18 cellular contexts compared by ENCODE assay signal in the genomic region with DNA sequence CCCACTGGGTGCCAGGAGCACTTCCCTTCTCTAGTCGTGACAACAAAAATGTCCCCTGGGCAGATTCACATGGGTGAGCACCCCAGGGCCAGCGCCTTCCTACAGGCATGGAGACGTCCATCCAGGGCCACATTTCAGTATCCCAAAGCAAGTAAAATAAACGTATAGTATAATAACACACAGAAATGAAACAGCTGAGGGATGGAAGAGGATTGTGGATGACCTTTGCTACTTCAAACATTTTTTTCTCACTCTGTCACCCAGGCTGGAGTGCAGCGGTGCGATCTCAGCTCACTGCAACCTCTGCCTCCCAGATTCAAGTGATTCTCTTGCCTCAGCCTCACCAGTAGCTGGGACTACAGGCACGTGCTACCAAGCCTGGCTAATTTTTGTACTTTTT. TPM values are rescaled to one million over a fixed set of nuclear protein-coding genes. Genes with fewer than 3 reads are reported as not detected.
DNase-seq lines count a peak whose midpoint lies in the region; ATAC-seq, FAIRE-seq and TF ChIP-seq lines count a peak whose summit lies in the region.
"Had no signal": no experiment of that assay in that cellular context is flagged by ENCODE, and none has a peak within 500 bp of the region (broad histone marks: within the 10 kb centered on the region; RNA-seq: fewer than 3 reads in every experiment).

No MANE protein-coding gene starts in this region.

- no peak overlapping the region for H3K27ac Mint-ChIP-seq in astrocyte (ENCODE audit: unreplicated experiment)
- no peak overlapping the region for H3K27ac Mint-ChIP-seq in activated T-helper 1 cell treated with anti-CD3 and anti-CD28 coated beads, Interleukin-12 subunit alpha, Interleukin-12 subunit beta, Interleukin-2, Interleukin-4 antibody, amounts not matched to agents 30 ng/mL and 10 ng/mL and 1 ng/mL, durations not matched to agents 14 hours and 24 hours and 36 hours
- H3K27ac Mint-ChIP-seq: CD8-positive, alpha-beta T cell had no signal

- no peak overlapping the region for H3K4me2 ChIP-seq in HepG2 (ENCODE audit: low read depth, low read length)
- H3K4me2 ChIP-seq in astrocyte (ENCODE audit: low read length) = no peak overlapping the region
- H3K4me2 ChIP-seq: BLaER1 had no signal

- no peak overlapping the region for H2AFZ ChIP-seq in HepG2 (ENCODE audit: low read length)
- H2AFZ ChIP-seq in astrocyte (ENCODE audit: low read depth, low read length) = no peak overlapping the region

- H3K9me3 ChIP-seq in HepG2 (ENCODE audit: low read length) (no peaks in the 10 kb centered on the region), right lobe of liver (no peaks in the 10 kb centered on the region), astrocyte (ENCODE audit: insufficient read depth, low read depth, low read length) (no peaks in the 10 kb centered on the region)

- peaks cover 2% of the 10 kb centered on the region for H3K4me1 Mint-ChIP-seq in astrocyte (ENCODE audit: low read depth, unreplicated experiment)
- peaks cover 5% of the 10 kb centered on the region for H3K4me1 Mint-ChIP-seq in activated T-helper 1 cell treated with anti-CD3 and anti-CD28 coated beads, Interleukin-12 subunit alpha, Interleukin-12 subunit beta, Interleukin-2, Interleukin-4 antibody, amounts not matched to agents 30 ng/mL and 10 ng/mL and 1 ng/mL, durations not matched to agents 14 hours and 24 hours and 36 hours (ENCODE audit: low read depth)

- WGBS in HepG2 (ENCODE audit: low lambda C conversion rate) = 9% methylated on average over 7 of the region's 7 CpGs
- WGBS in right lobe of liver (ENCODE audit: insufficient coverage, low coverage, low lambda C conversion rate, missing lambda C conversion rate) = 49% methylated on average over 5 of the region's 7 CpGs

- intact Hi-C loops in HepG2 (cut with micrococcal nuclease; ENCODE audit: unreplicated experiment) = no loop called here
- intact Hi-C loops in right lobe of liver (cut with DNase I) = no loop called here
- intact Hi-C loops in activated T-helper 1 cell treated with anti-CD3 and anti-CD28 coated beads, Interleukin-12 subunit alpha, Interleukin-12 subunit beta, Interleukin-2, Interleukin-4 antibody, amounts not matched to agents 30 ng/mL and 10 ng/mL and 1 ng/mL, durations not matched to agents 14 hours and 24 hours and 36 hours (cut with micrococcal nuclease) = no loop called here

- TF ChIP-seq POLR2A in HepG2 (IDR thresholded peaks at IDR 0.05; ENCODE audit: insufficient read depth in 1 of 2, low read depth in 2 of 2, low read length in 2 of 2) (no peak), right lobe of liver (IDR thresholded peaks at IDR 0.05) (no peak)

- H3K27ac ChIP-seq in HepG2 (ENCODE audit: extremely low read length, insufficient read depth, low read length) (no peak overlapping the region), right lobe of liver (no peak overlapping the region), astrocyte (ENCODE audit: low read depth, low read length) (no peak overlapping the region)
- H3K27ac ChIP-seq: BLaER1 had no signal

- no peaks in the 10 kb centered on the region for H3K79me2 ChIP-seq in HepG2 (ENCODE audit: insufficient read depth, low read length)
- H3K79me2 ChIP-seq in astrocyte (ENCODE audit: insufficient read depth, low read length) = no peaks in the 10 kb centered on the region

- H3K36me3 ChIP-seq in HepG2 (replicated peaks in 1 of 2; ENCODE audit: control insufficient read depth in 1 of 2, insufficient read depth in 2 of 2, low read length in 2 of 2) (no peaks in the 10 kb centered on the region), right lobe of liver (no peaks in the 10 kb centered on the region), astrocyte (ENCODE audit: insufficient read depth, low read length) (no peaks in the 10 kb centered on the region)

- no peaks in the 10 kb centered on the region for H4K20me1 ChIP-seq in HepG2 (ENCODE audit: insufficient read depth, low read length)
- H4K20me1 ChIP-seq in astrocyte (ENCODE audit: insufficient read depth, low read length) = no peaks in the 10 kb centered on the region
- H4K20me1 ChIP-seq: BLaER1 had no signal

- ATAC-seq in HepG2 = peak; percentile 52
- no peak for ATAC-seq in right lobe of liver
- no peak for ATAC-seq in HG03097 (IDR thresholded peaks at IDR 0.05; ENCODE audit: low FRiP score, unreplicated experiment)
- ATAC-seq: CD8-positive, alpha-beta T cell; Right ventricle myocardium inferior had no signal

- TF ChIP-seq CTCF in HepG2 (CRISPR knock-in tag; IDR thresholded peaks at IDR 0.05) (no peak), right lobe of liver (IDR thresholded peaks at IDR 0.05) (no peak), astrocyte (IDR thresholded peaks at IDR 0.05; ENCODE audit: insufficient read depth, low read depth, low read length) (no peak)

- TF ChIP-seq EP300 in HepG2 (IDR thresholded peaks at IDR 0.05; ENCODE audit: low read depth in 2 of 2, low read length in 2 of 2) (no peak), HepG2 (CRISPR knock-in tag; IDR thresholded peaks at IDR 0.05; ENCODE audit: borderline replicate concordance) (no peak)

- peaks cover 3% of the 10 kb centered on the region in 2 experiments; a peak in 2 of 5 replicates for H3K27me3 ChIP-seq in HepG2 (ENCODE audit: control insufficient read depth in 1 of 2, insufficient read depth in 2 of 2, low read length in 2 of 2)
- H3K27me3 ChIP-seq in right lobe of liver = no peaks in the 10 kb centered on the region
- no peaks in the 10 kb centered on the region for H3K27me3 ChIP-seq in astrocyte (ENCODE audit: insufficient read depth, low read length)
- H3K27me3 ChIP-seq: BLaER1 had no signal

- CTCF ChIA-PET in HepG2 (lab: Yijun Ruan, JAX; ENCODE audit: low intra/inter-chr PET ratio, low total read pairs) = no interaction called here

- POLR2A ChIA-PET in HepG2 (lab: Yijun Ruan, JAX) = no interaction called here

- H3K9me3 Mint-ChIP-seq in astrocyte (ENCODE audit: unreplicated experiment) = peaks cover 12% of the 10 kb centered on the region
- no peaks in the 10 kb centered on the region for H3K9me3 Mint-ChIP-seq in activated T-helper 1 cell treated with anti-CD3 and anti-CD28 coated beads, Interleukin-12 subunit alpha, Interleukin-12 subunit beta, Interleukin-2, Interleukin-4 antibody, amounts not matched to agents 30 ng/mL and 10 ng/mL and 1 ng/mL, durations not matched to agents 14 hours and 24 hours and 36 hours
- H3K9me3 Mint-ChIP-seq: CD8-positive, alpha-beta T cell had no signal

- in situ Hi-C loops in HepG2 (cut with HindIII; ENCODE audit: extremely low pct_ligation_motif_present, low pct_unique_long_range_greater_than_20kb) = loop anchor here (25.0 kb wide), 1 partner anchor 996 kb away; the partner anchor contains the start of gene ZNF737

- no TSS peak for BruUV-seq in HepG2 (replicated peaks; lab: Mats Ljungman, UMichigan)

- no peak overlapping the region for H3K9ac ChIP-seq in HepG2 (ENCODE audit: insufficient read depth, low read depth, low read length)
- H3K9ac ChIP-seq in astrocyte (ENCODE audit: low read length) = no peak overlapping the region
- H3K9ac ChIP-seq: BLaER1 had no signal

- FAIRE-seq in HepG2 (lab: Jason Lieb, UNC) (no peak), astrocyte (lab: Jason Lieb, UNC) (no peak)
- FAIRE-seq: GM12892 had no signal

- peaks cover 15% of the 10 kb centered on the region for H3K27me3 Mint-ChIP-seq in astrocyte (ENCODE audit: low read depth, unreplicated experiment)
- H3K27me3 Mint-ChIP-seq in activated T-helper 1 cell treated with anti-CD3 and anti-CD28 coated beads, Interleukin-12 subunit alpha, Interleukin-12 subunit beta, Interleukin-2, Interleukin-4 antibody, amounts not matched to agents 30 ng/mL and 10 ng/mL and 1 ng/mL, durations not matched to agents 14 hours and 24 hours and 36 hours (ENCODE audit: insufficient read depth) = no peaks in the 10 kb centered on the region

- DNase-seq in HepG2 (ENCODE audit: low spot score) (no peak), right lobe of liver (no peak), astrocyte (ENCODE audit: low read depth) (peak; percentile 24), kidney glomerular epithelial cell (lab: John Stamatoyannopoulos, UW) (peak; percentile 33), LoVo (ENCODE audit: low spot score) (no peak), NOMO-1 treated with dmso at 0.1 percent for 144 hours (lab: John Stamatoyannopoulos, UW; ENCODE audit: unreplicated experiment) (no peak)
- DNase-seq in activated T-helper 1 cell treated with anti-CD3 and anti-CD28 coated beads, Interleukin-12 subunit alpha, Interleukin-12 subunit beta, Interleukin-2, Interleukin-4 antibody, amounts not matched to agents 30 ng/mL and 10 ng/mL and 1 ng/mL, durations not matched to agents 14 hours and 24 hours and 36 hours (ENCODE audit: low spot score) = no peak
- DNase-seq: CD8-positive, alpha-beta T cell; DND-41; GOT3; NCI-H1436 treated with DMSO at 0.1 percent for 48 hours; NCI-H2081; NCI-H510A treated with DMSO at 0.1 percent for 48 hours had no signal

- H3K4me3 Mint-ChIP-seq in astrocyte (ENCODE audit: unreplicated experiment) = no peak overlapping the region
- H3K4me3 Mint-ChIP-seq in activated T-helper 1 cell treated with anti-CD3 and anti-CD28 coated beads, Interleukin-12 subunit alpha, Interleukin-12 subunit beta, Interleukin-2, Interleukin-4 antibody, amounts not matched to agents 30 ng/mL and 10 ng/mL and 1 ng/mL, durations not matched to agents 14 hours and 24 hours and 36 hours = no peak overlapping the region
- H3K4me3 Mint-ChIP-seq: CD8-positive, alpha-beta T cell had no signal

- H3K36me3 Mint-ChIP-seq in astrocyte (ENCODE audit: low read depth, unreplicated experiment) = peaks cover 15% of the 10 kb centered on the region
- H3K36me3 Mint-ChIP-seq in activated T-helper 1 cell treated with anti-CD3 and anti-CD28 coated beads, Interleukin-12 subunit alpha, Interleukin-12 subunit beta, Interleukin-2, Interleukin-4 antibody, amounts not matched to agents 30 ng/mL and 10 ng/mL and 1 ng/mL, durations not matched to agents 14 hours and 24 hours and 36 hours (ENCODE audit: low read depth) = peaks cover 66% of the 10 kb centered on the region

- H3K4me1 ChIP-seq in HepG2 (ENCODE audit: insufficient read depth, low read length) = peaks cover 24% of the 10 kb centered on the region
- no peaks in the 10 kb centered on the region for H3K4me1 ChIP-seq in right lobe of liver
- H3K4me1 ChIP-seq in astrocyte (ENCODE audit: insufficient read depth, low read length) = peaks cover 4% of the 10 kb centered on the region

- H3K4me3 ChIP-seq in HepG2 (replicated peaks in 1 of 3; ENCODE audit: insufficient read depth in 1 of 3, low read depth in 2 of 3, low read length in 3 of 3) = no peak overlapping the region
- no peak overlapping the region for H3K4me3 ChIP-seq in right lobe of liver
- no peak overlapping the region for H3K4me3 ChIP-seq in astrocyte (ENCODE audit: insufficient read depth, low read depth, low read length)
- H3K4me3 ChIP-seq: BLaER1 had no signal

- no peak for TF ChIP-seq RAD21 in HepG2 (CRISPR knock-in tag; IDR thresholded peaks at IDR 0.05)

RNA-seq across cellular contexts. Expression of gene CILP2, which starts 28.2 kb away (rescaled TPM):
- total RNA-seq in HepG2 (2016; rRNA removed; fragmentation: Illumina TruSeq; extraction: Trizol) (0.09 TPM in 1 of 2 replicates, not detected in the other), right lobe of liver (under 1 TPM in 4 of 6 experiments, not detected in 2; 0.05 to 0.33 (median 0.19) TPM), astrocyte (3.9 and 6.0 TPM in 2 replicates)
- total RNA-seq in HepG2 (2016; cell fraction: cytosol; rRNA removed; fragmentation: Illumina TruSeq; extraction: Trizol; ENCODE audit: low read depth) = not detected in 2 replicates
- total RNA-seq in HepG2 (2016; cell fraction: insoluble cytoplasmic fraction; rRNA removed; fragmentation: Illumina TruSeq; extraction: Trizol) = 0.15 TPM in 1 of 2 replicates, not detected in the other
- total RNA-seq in HepG2 (2016; cell fraction: membrane; rRNA removed; fragmentation: Illumina TruSeq; extraction: Trizol) = not detected in 2 replicates
- 0.16 and 0.19 TPM in 2 replicates for total RNA-seq in HepG2 (2016; cell fraction: nucleus; rRNA removed; fragmentation: Illumina TruSeq; extraction: Trizol)
- 0.18 and 0.37 TPM in 2 replicates for polyA plus RNA-seq in HepG2 (2011; rRNA removed)
- 0.16 and 0.19 TPM in 2 replicates for polyA plus RNA-seq in HepG2 (2011; cell fraction: cytosol; rRNA removed)
- 0.66 and 0.74 TPM in 2 replicates for polyA plus RNA-seq in HepG2 (2011; cell fraction: nucleus; rRNA removed)
- polyA plus RNA-seq in HepG2 (2012) = 0.31 and 0.51 TPM in 2 replicates
- not detected in 2 replicates for polyA plus RNA-seq in HepG2 (2016; cell fraction: cytosol; fragmentation: Illumina TruSeq; extraction: Trizol; ENCODE audit: low read depth)
- polyA plus RNA-seq in HepG2 (2016; cell fraction: insoluble cytoplasmic fraction; fragmentation: Illumina TruSeq; extraction: Trizol; ENCODE audit: low read depth) = 0.05 and 0.12 TPM in 2 replicates
- polyA plus RNA-seq in HepG2 (2016; cell fraction: membrane; fragmentation: Illumina TruSeq; extraction: Trizol; ENCODE audit: low read depth) = not detected in 2 replicates
- 0.35 and 0.44 TPM in 2 replicates for polyA plus RNA-seq in HepG2 (2016; cell fraction: nucleus; fragmentation: Illumina TruSeq; extraction: Trizol; ENCODE audit: insufficient read depth, low read depth)
- 0.20 and 0.30 TPM in 2 replicates for polyA minus RNA-seq in HepG2 (2011; rRNA and poly(A)+ RNA removed; ENCODE audit: low replicate concordance)
- 0.26 and 0.30 TPM in 2 replicates for polyA minus RNA-seq in HepG2 (2011; cell fraction: cytosol; rRNA and poly(A)+ RNA removed)
- 0.26 and 0.37 TPM in 2 replicates for polyA minus RNA-seq in HepG2 (2011; cell fraction: nucleus; rRNA and poly(A)+ RNA removed)
- 0.26 and 0.29 TPM in 2 replicates for total RNA-seq in activated T-helper 1 cell treated with anti-CD3 and anti-CD28 coated beads, Interleukin-12 subunit alpha, Interleukin-12 subunit beta, Interleukin-2, Interleukin-4 antibody, amounts not matched to agents 30 ng/mL and 10 ng/mL and 1 ng/mL, durations not matched to agents 14 hours and 24 hours and 36 hours
- total RNA-seq: HT1080 had no signal

RNA-seq across cellular contexts. Expression of gene YJEFN3, which starts 37.6 kb away (rescaled TPM):
- total RNA-seq in HepG2 (2016; rRNA removed; fragmentation: Illumina TruSeq; extraction: Trizol) (0.32 and 0.89 TPM in 2 replicates), right lobe of liver (1 to 10 TPM in 4 of 6 experiments, under 1 TPM in 2; 0.31 to 4.2 (median 1.8) TPM), astrocyte (8.1 and 9.8 TPM in 2 replicates)
- total RNA-seq in HepG2 (2016; cell fraction: cytosol; rRNA removed; fragmentation: Illumina TruSeq; extraction: Trizol; ENCODE audit: low read depth) = 0.30 and 0.44 TPM in 2 replicates
- total RNA-seq in HepG2 (2016; cell fraction: insoluble cytoplasmic fraction; rRNA removed; fragmentation: Illumina TruSeq; extraction: Trizol) = 0.19 and 0.69 TPM in 2 replicates
- total RNA-seq in HepG2 (2016; cell fraction: membrane; rRNA removed; fragmentation: Illumina TruSeq; extraction: Trizol) = 0.28 and 0.41 TPM in 2 replicates
- 1.1 and 1.4 TPM in 2 replicates for total RNA-seq in HepG2 (2016; cell fraction: nucleus; rRNA removed; fragmentation: Illumina TruSeq; extraction: Trizol)
- 4.0 TPM in 2 replicates for polyA plus RNA-seq in HepG2 (2011; rRNA removed)
- polyA plus RNA-seq in HepG2 (2011; cell fraction: cytosol; rRNA removed) = 0.47 and 1.4 TPM in 2 replicates
- 61.3 and 67.2 TPM in 2 replicates for polyA plus RNA-seq in HepG2 (2011; cell fraction: nucleus; rRNA removed)
- 5.6 and 8.4 TPM in 2 replicates for polyA plus RNA-seq in HepG2 (2012)
- 0.37 TPM in 1 of 2 replicates, not detected in the other for polyA plus RNA-seq in HepG2 (2016; cell fraction: cytosol; fragmentation: Illumina TruSeq; extraction: Trizol; ENCODE audit: low read depth)
- polyA plus RNA-seq in HepG2 (2016; cell fraction: insoluble cytoplasmic fraction; fragmentation: Illumina TruSeq; extraction: Trizol; ENCODE audit: low read depth) = 0.09 TPM in 1 of 2 replicates, not detected in the other
- not detected in 2 replicates for polyA plus RNA-seq in HepG2 (2016; cell fraction: membrane; fragmentation: Illumina TruSeq; extraction: Trizol; ENCODE audit: low read depth)
- 9.8 and 10.6 TPM in 2 replicates for polyA plus RNA-seq in HepG2 (2016; cell fraction: nucleus; fragmentation: Illumina TruSeq; extraction: Trizol; ENCODE audit: insufficient read depth, low read depth)
- polyA minus RNA-seq in HepG2 (2011; rRNA and poly(A)+ RNA removed; ENCODE audit: low replicate concordance) = 0.86 and 2.2 TPM in 2 replicates
- 0.49 TPM in 1 of 2 replicates, not detected in the other for polyA minus RNA-seq in HepG2 (2011; cell fraction: cytosol; rRNA and poly(A)+ RNA removed)
- 5.0 and 5.3 TPM in 2 replicates for polyA minus RNA-seq in HepG2 (2011; cell fraction: nucleus; rRNA and poly(A)+ RNA removed)
- total RNA-seq in activated T-helper 1 cell treated with anti-CD3 and anti-CD28 coated beads, Interleukin-12 subunit alpha, Interleukin-12 subunit beta, Interleukin-2, Interleukin-4 antibody, amounts not matched to agents 30 ng/mL and 10 ng/mL and 1 ng/mL, durations not matched to agents 14 hours and 24 hours and 36 hours = 13.6 and 15.0 TPM in 2 replicates

RNA-seq across cellular contexts. Expression of gene NDUFA13, which starts 50.3 kb away (rescaled TPM):
- total RNA-seq in HepG2 (2016; rRNA removed; fragmentation: Illumina TruSeq; extraction: Trizol) (278 and 337 TPM in 2 replicates), right lobe of liver (100 to 1,000 TPM in 4 of 6 experiments, 10 to 100 TPM in 2; 20.8 to 202 (median 154) TPM), astrocyte (311 and 347 TPM in 2 replicates)
- total RNA-seq in HepG2 (2016; cell fraction: cytosol; rRNA removed; fragmentation: Illumina TruSeq; extraction: Trizol; ENCODE audit: low read depth) = 98.4 and 99.8 TPM in 2 replicates
- total RNA-seq in HepG2 (2016; cell fraction: insoluble cytoplasmic fraction; rRNA removed; fragmentation: Illumina TruSeq; extraction: Trizol) = 323 and 362 TPM in 2 replicates
- total RNA-seq in HepG2 (2016; cell fraction: membrane; rRNA removed; fragmentation: Illumina TruSeq; extraction: Trizol) = 84.6 and 89.0 TPM in 2 replicates
- 193 and 208 TPM in 2 replicates for total RNA-seq in HepG2 (2016; cell fraction: nucleus; rRNA removed; fragmentation: Illumina TruSeq; extraction: Trizol)
- 366 and 368 TPM in 2 replicates for polyA plus RNA-seq in HepG2 (2011; rRNA removed)
- polyA plus RNA-seq in HepG2 (2011; cell fraction: cytosol; rRNA removed) = 715 and 846 TPM in 2 replicates
- polyA plus RNA-seq in HepG2 (2011; cell fraction: nucleus; rRNA removed) = 199 and 226 TPM in 2 replicates
- 207 and 262 TPM in 2 replicates for polyA plus RNA-seq in HepG2 (2012)
- polyA plus RNA-seq in HepG2 (2016; cell fraction: cytosol; fragmentation: Illumina TruSeq; extraction: Trizol; ENCODE audit: low read depth) = 72.4 and 85.3 TPM in 2 replicates
- polyA plus RNA-seq in HepG2 (2016; cell fraction: insoluble cytoplasmic fraction; fragmentation: Illumina TruSeq; extraction: Trizol; ENCODE audit: low read depth) = 186 TPM in 2 replicates
- 52.4 and 56.3 TPM in 2 replicates for polyA plus RNA-seq in HepG2 (2016; cell fraction: membrane; fragmentation: Illumina TruSeq; extraction: Trizol; ENCODE audit: low read depth)
- 235 and 237 TPM in 2 replicates for polyA plus RNA-seq in HepG2 (2016; cell fraction: nucleus; fragmentation: Illumina TruSeq; extraction: Trizol; ENCODE audit: insufficient read depth, low read depth)
- polyA minus RNA-seq in HepG2 (2011; rRNA and poly(A)+ RNA removed; ENCODE audit: low replicate concordance) = 73.2 and 83.5 TPM in 2 replicates
- 58.6 and 70.0 TPM in 2 replicates for polyA minus RNA-seq in HepG2 (2011; cell fraction: cytosol; rRNA and poly(A)+ RNA removed)
- polyA minus RNA-seq in HepG2 (2011; cell fraction: nucleus; rRNA and poly(A)+ RNA removed) = 42.1 and 44.4 TPM in 2 replicates
- 408 and 410 TPM in 2 replicates for total RNA-seq in activated T-helper 1 cell treated with anti-CD3 and anti-CD28 coated beads, Interleukin-12 subunit alpha, Interleukin-12 subunit beta, Interleukin-2, Interleukin-4 antibody, amounts not matched to agents 30 ng/mL and 10 ng/mL and 1 ng/mL, durations not matched to agents 14 hours and 24 hours and 36 hours

RNA-seq across cellular contexts. Expression of gene TSSK6, which starts 51.0 kb away (rescaled TPM):
- total RNA-seq in HepG2 (2016; rRNA removed; fragmentation: Illumina TruSeq; extraction: Trizol) (0.71 and 0.86 TPM in 2 replicates), right lobe of liver (1 to 10 TPM in 4 of 6 experiments, under 1 TPM in 2; 0.53 to 2.9 (median 1.1) TPM), astrocyte (1.8 TPM in 2 replicates)
- total RNA-seq in HepG2 (2016; cell fraction: cytosol; rRNA removed; fragmentation: Illumina TruSeq; extraction: Trizol; ENCODE audit: low read depth) = 0.35 and 0.40 TPM in 2 replicates
- 0.65 and 0.85 TPM in 2 replicates for total RNA-seq in HepG2 (2016; cell fraction: insoluble cytoplasmic fraction; rRNA removed; fragmentation: Illumina TruSeq; extraction: Trizol)
- 0.83 and 1.3 TPM in 2 replicates for total RNA-seq in HepG2 (2016; cell fraction: membrane; rRNA removed; fragmentation: Illumina TruSeq; extraction: Trizol)
- total RNA-seq in HepG2 (2016; cell fraction: nucleus; rRNA removed; fragmentation: Illumina TruSeq; extraction: Trizol) = 0.50 and 1.3 TPM in 2 replicates
- 1.2 and 2.0 TPM in 2 replicates for polyA plus RNA-seq in HepG2 (2011; rRNA removed)
- 1.4 and 2.8 TPM in 2 replicates for polyA plus RNA-seq in HepG2 (2011; cell fraction: cytosol; rRNA removed)
- polyA plus RNA-seq in HepG2 (2011; cell fraction: nucleus; rRNA removed) = 6.3 and 8.3 TPM in 2 replicates
- 0.81 and 1.2 TPM in 2 replicates for polyA plus RNA-seq in HepG2 (2012)
- 0.16 and 0.19 TPM in 2 replicates for polyA plus RNA-seq in HepG2 (2016; cell fraction: cytosol; fragmentation: Illumina TruSeq; extraction: Trizol; ENCODE audit: low read depth)
- 1.1 and 1.7 TPM in 2 replicates for polyA plus RNA-seq in HepG2 (2016; cell fraction: insoluble cytoplasmic fraction; fragmentation: Illumina TruSeq; extraction: Trizol; ENCODE audit: low read depth)
- polyA plus RNA-seq in HepG2 (2016; cell fraction: membrane; fragmentation: Illumina TruSeq; extraction: Trizol; ENCODE audit: low read depth) = 0.68 and 0.82 TPM in 2 replicates
- polyA plus RNA-seq in HepG2 (2016; cell fraction: nucleus; fragmentation: Illumina TruSeq; extraction: Trizol; ENCODE audit: insufficient read depth, low read depth) = 1.3 and 2.4 TPM in 2 replicates
- polyA minus RNA-seq in HepG2 (2011; rRNA and poly(A)+ RNA removed; ENCODE audit: low replicate concordance) = 2.0 and 5.3 TPM in 2 replicates
- polyA minus RNA-seq in HepG2 (2011; cell fraction: cytosol; rRNA and poly(A)+ RNA removed) = 1.3 and 1.5 TPM in 2 replicates
- 1.9 and 3.7 TPM in 2 replicates for polyA minus RNA-seq in HepG2 (2011; cell fraction: nucleus; rRNA and poly(A)+ RNA removed)
- total RNA-seq in activated T-helper 1 cell treated with anti-CD3 and anti-CD28 coated beads, Interleukin-12 subunit alpha, Interleukin-12 subunit beta, Interleukin-2, Interleukin-4 antibody, amounts not matched to agents 30 ng/mL and 10 ng/mL and 1 ng/mL, durations not matched to agents 14 hours and 24 hours and 36 hours = 3.0 and 4.1 TPM in 2 replicates

RNA-seq across cellular contexts. Expression of gene PBX4, which starts 52.2 kb away (rescaled TPM):
- total RNA-seq in HepG2 (2016; rRNA removed; fragmentation: Illumina TruSeq; extraction: Trizol) (not detected in 2 replicates), right lobe of liver (under 1 TPM in 1 of 6 experiments, not detected in 5; 0.87 TPM), astrocyte (0.75 and 0.93 TPM in 2 replicates)
- not detected in 2 replicates for total RNA-seq in HepG2 (2016; cell fraction: cytosol; rRNA removed; fragmentation: Illumina TruSeq; extraction: Trizol; ENCODE audit: low read depth)
- total RNA-seq in HepG2 (2016; cell fraction: insoluble cytoplasmic fraction; rRNA removed; fragmentation: Illumina TruSeq; extraction: Trizol) = not detected in 2 replicates
- not detected in 2 replicates for total RNA-seq in HepG2 (2016; cell fraction: membrane; rRNA removed; fragmentation: Illumina TruSeq; extraction: Trizol)
- total RNA-seq in HepG2 (2016; cell fraction: nucleus; rRNA removed; fragmentation: Illumina TruSeq; extraction: Trizol) = not detected in 2 replicates
- polyA plus RNA-seq in HepG2 (2011; rRNA removed) = not detected in 2 replicates
- polyA plus RNA-seq in HepG2 (2011; cell fraction: cytosol; rRNA removed) = not detected in 2 replicates
- polyA plus RNA-seq in HepG2 (2011; cell fraction: nucleus; rRNA removed) = not detected in 2 replicates
- polyA plus RNA-seq in HepG2 (2012) = not detected in 2 replicates
- polyA plus RNA-seq in HepG2 (2016; cell fraction: cytosol; fragmentation: Illumina TruSeq; extraction: Trizol; ENCODE audit: low read depth) = not detected in 2 replicates
- not detected in 2 replicates for polyA plus RNA-seq in HepG2 (2016; cell fraction: insoluble cytoplasmic fraction; fragmentation: Illumina TruSeq; extraction: Trizol; ENCODE audit: low read depth)
- polyA plus RNA-seq in HepG2 (2016; cell fraction: membrane; fragmentation: Illumina TruSeq; extraction: Trizol; ENCODE audit: low read depth) = not detected in 2 replicates
- polyA plus RNA-seq in HepG2 (2016; cell fraction: nucleus; fragmentation: Illumina TruSeq; extraction: Trizol; ENCODE audit: insufficient read depth, low read depth) = not detected in 2 replicates
- polyA minus RNA-seq in HepG2 (2011; rRNA and poly(A)+ RNA removed; ENCODE audit: low replicate concordance) = 2.6 TPM in 1 of 2 replicates, not detected in the other
- not detected in 2 replicates for polyA minus RNA-seq in HepG2 (2011; cell fraction: cytosol; rRNA and poly(A)+ RNA removed)
- polyA minus RNA-seq in HepG2 (2011; cell fraction: nucleus; rRNA and poly(A)+ RNA removed) = not detected in 2 replicates
- 28.0 and 29.6 TPM in 2 replicates for total RNA-seq in activated T-helper 1 cell treated with anti-CD3 and anti-CD28 coated beads, Interleukin-12 subunit alpha, Interleukin-12 subunit beta, Interleukin-2, Interleukin-4 antibody, amounts not matched to agents 30 ng/mL and 10 ng/mL and 1 ng/mL, durations not matched to agents 14 hours and 24 hours and 36 hours
- total RNA-seq: HT1080, Right ventricle myocardium inferior had no signal

Comparison
In these comparisons a context has a peak if more than half of its experiments do, and no peak if none do; other contexts are left out.
1. DNase-seq: peak in astrocyte (single experiment) and kidney glomerular epithelial cell (single experiment); none in HepG2 (single experiment), right lobe of liver (0 of 3), LoVo (single experiment), NOMO-1 treated with dmso at 0.1 percent for 144 hours (single experiment) and activated T-helper 1 cell treated with anti-CD3 and anti-CD28 coated beads, Interleukin-12 subunit alpha, Interleukin-12 subunit beta, Interleukin-2, Interleukin-4 antibody, amounts not matched to agents 30 ng/mL and 10 ng/mL and 1 ng/mL, durations not matched to agents 14 hours and 24 hours and 36 hours (single experiment).